ENCODE assay signal across 17 cellular contexts in genomic region chr13:30173301-30173605, GRCh38.
"Had no signal": no experiment of that assay in that cellular context is flagged by ENCODE, and none has a peak within 500 bp of the region (broad histone marks: within the 10 kb centered on the region; RNA-seq: fewer than 3 reads in every experiment).

No MANE protein-coding gene starts in this region.

- H3K4me3 ChIP-seq: lung, tibial artery had no signal

- H3K9me3 ChIP-seq: tibial artery had no signal

- DNase-seq: activated CD4-positive, alpha-beta T cell treated with anti-CD3 and anti-CD28 coated beads, Interleukin-2, amount 50 U/mL, for 48 hours; activated CD4-positive, CD25-positive, alpha-beta regulatory T cell treated with anti-CD3 and anti-CD28 coated beads, Interleukin-2, amount 50 U/mL, for 72 hours; activated CD8-positive, alpha-beta memory T cell treated with anti-CD3 and anti-CD28 coated beads, Interleukin-2, amount 10 ng/mL, durations not matched to agents 7 days and 5 days; activated naive CD4-positive, alpha-beta T cell treated with anti-CD3 and anti-CD28 coated beads, Interleukin-2, amount 10 ng/mL, durations not matched to agents 7 days and 5 days; activated T-cell treated with anti-CD3 and anti-CD28 coated beads, Interleukin-2, amount 50 U/mL, for 1 hour; caudate nucleus; head of caudate nucleus; left colon; naive thymus-derived CD8-positive, alpha-beta T cell; occipital lobe; stimulated activated CD4-positive, alpha-beta T cell treated with anti-CD3 and anti-CD28 coated beads, Interleukin-2, amount 100 ng/mL, for 48 hours; stimulated activated naive B cell treated with anti-CD40 and anti-IgM and Interleukin-4, amounts not matched to agents 10 μg/mL and 1 μg/mL and 100 μg/mL, for 72 hours; T-cell; T-helper 9 cell; tibial artery had no signal

- H3K27me3 ChIP-seq: tibial artery had no signal

- H3K4me1 ChIP-seq: tibial artery had no signal

- H3K27ac Mint-ChIP-seq: activated CD8-positive, alpha-beta memory T cell treated with anti-CD3 and anti-CD28 coated beads, Interleukin-2, amount 10 ng/mL, durations not matched to agents 7 days and 5 days; activated naive CD4-positive, alpha-beta T cell treated with anti-CD3 and anti-CD28 coated beads, Interleukin-2, amount 10 ng/mL, durations not matched to agents 7 days and 5 days; stimulated activated naive B cell treated with anti-CD40 and anti-IgM and Interleukin-4, amounts not matched to agents 10 μg/mL and 1 μg/mL and 100 μg/mL, for 72 hours; T-cell had no signal

- ATAC-seq: activated CD8-positive, alpha-beta memory T cell treated with anti-CD3 and anti-CD28 coated beads, Interleukin-2, amount 10 ng/mL, durations not matched to agents 7 days and 5 days; esophagus mucosa; left colon; naive thymus-derived CD8-positive, alpha-beta T cell; stimulated activated naive B cell treated with anti-CD40 and anti-IgM and Interleukin-4, amounts not matched to agents 10 μg/mL and 1 μg/mL and 100 μg/mL, for 72 hours; T-cell had no signal

- H3K36me3 Mint-ChIP-seq: activated CD8-positive, alpha-beta memory T cell treated with anti-CD3 and anti-CD28 coated beads, Interleukin-2, amount 10 ng/mL, durations not matched to agents 7 days and 5 days; activated naive CD4-positive, alpha-beta T cell treated with anti-CD3 and anti-CD28 coated beads, Interleukin-2, amount 10 ng/mL, durations not matched to agents 7 days and 5 days; naive thymus-derived CD8-positive, alpha-beta T cell; stimulated activated naive B cell treated with anti-CD40 and anti-IgM and Interleukin-4, amounts not matched to agents 10 μg/mL and 1 μg/mL and 100 μg/mL, for 72 hours; T-cell had no signal

- H3K9me3 Mint-ChIP-seq: activated naive CD4-positive, alpha-beta T cell treated with anti-CD3 and anti-CD28 coated beads, Interleukin-2, amount 10 ng/mL, durations not matched to agents 7 days and 5 days; naive thymus-derived CD8-positive, alpha-beta T cell; stimulated activated naive B cell treated with anti-CD40 and anti-IgM and Interleukin-4, amounts not matched to agents 10 μg/mL and 1 μg/mL and 100 μg/mL, for 72 hours; T-cell had no signal

- H3K36me3 ChIP-seq: tibial artery had no signal

- H3K27me3 Mint-ChIP-seq: activated CD8-positive, alpha-beta memory T cell treated with anti-CD3 and anti-CD28 coated beads, Interleukin-2, amount 10 ng/mL, durations not matched to agents 7 days and 5 days; activated naive CD4-positive, alpha-beta T cell treated with anti-CD3 and anti-CD28 coated beads, Interleukin-2, amount 10 ng/mL, durations not matched to agents 7 days and 5 days; naive thymus-derived CD8-positive, alpha-beta T cell; stimulated activated naive B cell treated with anti-CD40 and anti-IgM and Interleukin-4, amounts not matched to agents 10 μg/mL and 1 μg/mL and 100 μg/mL, for 72 hours; T-cell had no signal

- H3K4me3 Mint-ChIP-seq: activated CD8-positive, alpha-beta memory T cell treated with anti-CD3 and anti-CD28 coated beads, Interleukin-2, amount 10 ng/mL, durations not matched to agents 7 days and 5 days; activated naive CD4-positive, alpha-beta T cell treated with anti-CD3 and anti-CD28 coated beads, Interleukin-2, amount 10 ng/mL, durations not matched to agents 7 days and 5 days; naive thymus-derived CD8-positive, alpha-beta T cell; stimulated activated naive B cell treated with anti-CD40 and anti-IgM and Interleukin-4, amounts not matched to agents 10 μg/mL and 1 μg/mL and 100 μg/mL, for 72 hours had no signal

- H3K27ac ChIP-seq: tibial artery had no signal
